Comparison of ENCODE assay signal across 9 cellular contexts in the genomic region with DNA sequence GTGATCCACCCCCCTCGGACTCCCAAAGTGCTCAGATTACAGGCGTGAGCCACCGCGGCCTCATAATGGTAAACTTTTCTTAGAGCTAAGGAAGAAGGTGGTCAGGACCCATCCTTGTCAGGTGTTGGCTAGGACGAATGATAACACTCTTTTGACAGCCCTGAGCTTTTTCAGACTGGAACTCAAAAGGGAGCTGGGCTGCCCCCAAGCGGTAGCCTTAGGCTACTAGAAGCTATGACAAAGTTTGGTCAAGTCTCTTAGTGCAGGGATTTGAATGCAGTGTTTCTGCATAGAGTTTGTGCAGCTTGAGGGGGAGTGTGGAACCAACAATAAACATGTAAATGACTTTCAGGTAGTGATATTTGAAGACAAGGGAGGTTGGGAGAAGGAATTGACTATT. TPM values are rescaled to one million over a fixed set of nuclear protein-coding genes. Genes with fewer than 3 reads are reported as not detected.
A peak's percentile ranks its signal among the peaks of the same experiment; 100 is the strongest.
DNase-seq lines count a peak whose midpoint lies in the region; ATAC-seq, FAIRE-seq and TF ChIP-seq lines count a peak whose summit lies in the region.
"Had no signal": no experiment of that assay in that cellular context is flagged by ENCODE, and none has a peak within 500 bp of the region (broad histone marks: within the 10 kb centered on the region; RNA-seq: fewer than 3 reads in every experiment).

No MANE protein-coding gene starts in this region.

- H3K27ac ChIP-seq in heart left ventricle: no peak overlapping the region
- no peak overlapping the region for H3K27ac ChIP-seq in small intestine (ENCODE audit: low read depth in 1 of 2, low read length in 1 of 2)

- CTCF ChIA-PET in activated CD8-positive, alpha-beta T cell treated with anti-CD3 and anti-CD28 coated beads for 36 hours (lab: Charles Lee): interaction anchor here (0.6 to 4.7 kb wide), 22 partner anchors 9 to 183 kb away, joined by 3 to 57 read pairs (median 5); partner anchors contain the start of gene SMC1A

- H3K27ac Mint-ChIP-seq in activated CD8-positive, alpha-beta T cell treated with anti-CD3 and anti-CD28 coated beads for 36 hours: no peak overlapping the region
- H3K27ac Mint-ChIP-seq: dendritic cell treated with granulocyte-macrophage colony-stimulating factor and Interleukin-4, amounts not matched to agents 40 ng/mL and 50 ng/mL, for 4 days had no signal

- peaks cover 0 to 16% (median under 1%) of the 10 kb centered on the region in 12 donors for H3K4me1 ChIP-seq in heart left ventricle
- no peaks in the 10 kb centered on the region for H3K4me1 ChIP-seq in small intestine (ENCODE audit: control insufficient read depth in 2 of 2, insufficient read depth in 1 of 2, low read depth in 1 of 2, low read length in 1 of 2)

- POLR2A ChIA-PET in activated CD8-positive, alpha-beta T cell treated with anti-CD3 and anti-CD28 coated beads for 36 hours (lab: Charles Lee): no interaction called here

- H3K4me3 Mint-ChIP-seq in activated CD8-positive, alpha-beta T cell treated with anti-CD3 and anti-CD28 coated beads for 36 hours: no peak overlapping the region
- H3K4me3 Mint-ChIP-seq: dendritic cell treated with granulocyte-macrophage colony-stimulating factor and Interleukin-4, amounts not matched to agents 40 ng/mL and 50 ng/mL, for 4 days had no signal

- no peak for FAIRE-seq in small intestine (lab: Jason Lieb, UNC)

- DNase-seq in heart left ventricle (peak in 3 of 5 donors; percentile 37 to 63 (median 43)), cardiac septum (ENCODE audit: low spot score) (no peak), NCI-H1694 treated with DMSO at 0.1 percent for 48 hours (lab: John Stamatoyannopoulos, UW) (peak; percentile 37), fibroblast of peridontal ligament (ENCODE audit: extremely low read depth) (peak; percentile 29), small intestine (peak; percentile 54)
- peak; percentile 69 for DNase-seq in activated CD8-positive, alpha-beta T cell treated with anti-CD3 and anti-CD28 coated beads for 36 hours

- 7 to 22% (median 13%) methylated on average over 6 of the region's 6 CpGs for WGBS in heart left ventricle, 4 donors
- 16 to 35% (median 17%) methylated on average over 6 of the region's 6 CpGs for WGBS in small intestine, 3 donors

- no peak for ATAC-seq in heart left ventricle
- peak; percentile 56 for ATAC-seq in activated CD8-positive, alpha-beta T cell treated with anti-CD3 and anti-CD28 coated beads for 36 hours
- ATAC-seq in GM21825 (IDR thresholded peaks at IDR 0.05; ENCODE audit: unreplicated experiment): no peak
- ATAC-seq in HG03135 (IDR thresholded peaks at IDR 0.05; ENCODE audit: unreplicated experiment): no peak

- H3K4me1 Mint-ChIP-seq in activated CD8-positive, alpha-beta T cell treated with anti-CD3 and anti-CD28 coated beads for 36 hours (ENCODE audit: low read depth): no peaks in the 10 kb centered on the region

- H3K4me3 ChIP-seq in heart left ventricle (no peak overlapping the region), small intestine (ENCODE audit: low read depth in 1 of 2, low read length in 2 of 2) (no peak overlapping the region)

- H3K9me3 ChIP-seq in heart left ventricle (no peaks in the 10 kb centered on the region), small intestine (ENCODE audit: control insufficient read depth, low read depth) (no peaks in the 10 kb centered on the region)

- H3K36me3 ChIP-seq in heart left ventricle (no peaks in the 10 kb centered on the region), small intestine (ENCODE audit: control insufficient read depth in 2 of 2, insufficient read depth in 2 of 2, low read length in 2 of 2) (no peaks in the 10 kb centered on the region)

- intact Hi-C loops in heart left ventricle (cut with DNase I) (no loop called here), cardiac septum (cut with DNase I) (no loop called here)
- intact Hi-C loops in activated CD8-positive, alpha-beta T cell treated with anti-CD3 and anti-CD28 coated beads for 36 hours (cut with micrococcal nuclease): loop anchor here (2.0 kb wide), 1 partner anchor 129 kb away; no protein-coding TSS in a partner anchor

- peaks cover 0 to 37% (median 0%) of the 10 kb centered on the region in 9 donors for H3K27me3 ChIP-seq in heart left ventricle
- no peaks in the 10 kb centered on the region for H3K27me3 ChIP-seq in small intestine (ENCODE audit: control insufficient read depth in 2 of 2, insufficient read depth in 2 of 2, low read length in 2 of 2)

- peak in 10 of 12 donors; percentile 10 to 58 (median 42) for TF ChIP-seq CTCF in heart left ventricle (IDR thresholded peaks at IDR 0.05)
- peak; percentile 62 for TF ChIP-seq CTCF in activated CD8-positive, alpha-beta T cell treated with anti-CD3 and anti-CD28 coated beads for 36 hours (IDR thresholded peaks at IDR 0.05)

- H3K27me3 Mint-ChIP-seq in activated CD8-positive, alpha-beta T cell treated with anti-CD3 and anti-CD28 coated beads for 36 hours: no peaks in the 10 kb centered on the region
- H3K27me3 Mint-ChIP-seq: dendritic cell treated with granulocyte-macrophage colony-stimulating factor and Interleukin-4, amounts not matched to agents 40 ng/mL and 50 ng/mL, for 4 days had no signal

- H3K36me3 Mint-ChIP-seq in activated CD8-positive, alpha-beta T cell treated with anti-CD3 and anti-CD28 coated beads for 36 hours (ENCODE audit: low read depth): no peaks in the 10 kb centered on the region

- no peaks in the 10 kb centered on the region for H3K9me3 Mint-ChIP-seq in activated CD8-positive, alpha-beta T cell treated with anti-CD3 and anti-CD28 coated beads for 36 hours
- H3K9me3 Mint-ChIP-seq: dendritic cell treated with granulocyte-macrophage colony-stimulating factor and Interleukin-4, amounts not matched to agents 40 ng/mL and 50 ng/mL, for 4 days had no signal

- TF ChIP-seq POLR2A in heart left ventricle (IDR thresholded peaks at IDR 0.05): no peak

RNA-seq across cellular contexts. Expression of gene HSD17B10, which starts 11.8 kb away (rescaled TPM):
- 100 to 1,000 TPM in 3 of 9 donors, 10 to 100 TPM in 6; 49.7 to 118 (median 93.2) TPM for total RNA-seq in heart left ventricle
- polyA plus RNA-seq in heart left ventricle: 100 to 1,000 TPM in 1 of 2 donors, 10 to 100 TPM in 1; 94.3 to 169 TPM
- 85.2 TPM for total RNA-seq in cardiac septum
- 10 to 100 TPM; 94.3 to 97.6 TPM for total RNA-seq in activated CD8-positive, alpha-beta T cell treated with anti-CD3 and anti-CD28 coated beads for 36 hours
- 100 to 1,000 TPM in 1 of 3 donors, 10 to 100 TPM in 2; 73.8 to 102 (median 83.6) TPM for polyA plus RNA-seq in small intestine

RNA-seq across cellular contexts. Expression of gene RIBC1, which starts 23.3 kb away (rescaled TPM):
- 1 to 10 TPM in 2 of 9 donors, under 1 TPM in 7; 0.28 to 1.7 (median 0.63) TPM for total RNA-seq in heart left ventricle
- under 1 TPM; 0.50 to 0.61 TPM for polyA plus RNA-seq in heart left ventricle
- total RNA-seq in cardiac septum: 0.81 TPM
- under 1 TPM; 0.63 to 0.72 TPM for total RNA-seq in activated CD8-positive, alpha-beta T cell treated with anti-CD3 and anti-CD28 coated beads for 36 hours
- polyA plus RNA-seq in small intestine: 1 to 10 TPM in 1 of 3 donors, under 1 TPM in 1, not detected in 1; 0.75 to 2.0 TPM

RNA-seq across cellular contexts. Expression of gene SMC1A, which starts 23.5 kb away (rescaled TPM):
- total RNA-seq in heart left ventricle (10 to 100 TPM; 25.3 to 64.6 (median 36.4) TPM), cardiac septum (50.8 TPM)
- polyA plus RNA-seq in heart left ventricle (10 to 100 TPM; 13.6 to 21.3 TPM), small intestine (10 to 100 TPM in 1 of 3 donors, 1 to 10 TPM in 2; 7.0 to 17.8 (median 7.2) TPM)
- 100 to 1,000 TPM; 151 to 154 TPM for total RNA-seq in activated CD8-positive, alpha-beta T cell treated with anti-CD3 and anti-CD28 coated beads for 36 hours
